In genomic region chr15:30924353-30924752, GRCh38 we compare ENCODE assay signal across 18 cellular contexts. TPM values are rescaled to one million over a fixed set of nuclear protein-coding genes. Genes with fewer than 3 reads are reported as not detected.
DNase-seq lines count a peak whose midpoint lies in the region; ATAC-seq and TF ChIP-seq lines count a peak whose summit lies in the region.
"Had no signal": no experiment of that assay in that cellular context is flagged by ENCODE, and none has a peak within 500 bp of the region (broad histone marks: within the 10 kb centered on the region; RNA-seq: fewer than 3 reads in every experiment).

No MANE protein-coding gene starts in this region.

- no peaks in the 10 kb centered on the region for H3K27me3 Mint-ChIP-seq in CD4-positive, alpha-beta T cell
- H3K27me3 Mint-ChIP-seq: activated naive CD8-positive, alpha-beta T cell treated with anti-CD3 and anti-CD28 coated beads, Interleukin-2, amount 10 ng/mL, durations not matched to agents 7 days and 5 days; B cell had no signal

- H3K9me3 ChIP-seq in HUES48 (ENCODE audit: control insufficient read depth, insufficient read depth, low read length), result no peaks in the 10 kb centered on the region
- H3K9me3 ChIP-seq in CD4-positive, alpha-beta T cell (ENCODE audit: control insufficient read depth, low read length), result no peaks in the 10 kb centered on the region

- POLR2A ChIA-PET in CD4-positive, alpha-beta T cell (lab: Charles Lee), result no interaction called here

- no peak overlapping the region for H3K4me3 Mint-ChIP-seq in CD4-positive, alpha-beta T cell
- H3K4me3 Mint-ChIP-seq: activated naive CD8-positive, alpha-beta T cell treated with anti-CD3 and anti-CD28 coated beads, Interleukin-2, amount 10 ng/mL, durations not matched to agents 7 days and 5 days; B cell had no signal

- ATAC-seq in GM18505 (IDR thresholded peaks at IDR 0.05; ENCODE audit: unreplicated experiment), result no peak
- ATAC-seq in CD4-positive, alpha-beta T cell (ENCODE audit: poor library complexity), result no peak
- ATAC-seq: esophagus mucosa; HepG2; stimulated activated naive CD8-positive, alpha-beta T cell treated with anti-CD3 and anti-CD28 coated beads, Interleukin-15, Interleukin-2, amounts not matched to agents 100 U/mL and 50 U/mL, for 24 hours had no signal

- H3K27me3 ChIP-seq in HUES48 (ENCODE audit: control insufficient read depth, insufficient read depth, low read length), result no peaks in the 10 kb centered on the region
- no peaks in the 10 kb centered on the region for H3K27me3 ChIP-seq in CD4-positive, alpha-beta T cell (ENCODE audit: control insufficient read depth, insufficient read depth, low read length)

- peak overlapping the region; percentile 97 for H3K27ac ChIP-seq in HUES48 (ENCODE audit: low read depth, low read length)
- H3K27ac ChIP-seq in cingulate gyrus (ENCODE audit: low read depth, low read length), result peak overlapping the region; percentile 99
- H3K27ac ChIP-seq in CD4-positive, alpha-beta T cell (ENCODE audit: low read depth, low read length), result no peak overlapping the region

- H3K4me1 Mint-ChIP-seq in CD4-positive, alpha-beta T cell (ENCODE audit: low read depth), result no peaks in the 10 kb centered on the region
- H3K4me1 Mint-ChIP-seq: activated naive CD8-positive, alpha-beta T cell treated with anti-CD3 and anti-CD28 coated beads, Interleukin-2, amount 10 ng/mL, durations not matched to agents 7 days and 5 days had no signal

- CTCF ChIA-PET in CD4-positive, alpha-beta T cell (lab: Charles Lee), result no interaction called here

- intact Hi-C loops in CD4-positive, alpha-beta T cell (cut with DNase I, micrococcal nuclease), result loop anchor here in 1 of 2 experiments (10.0 kb wide), 1 partner anchor 260 kb away; no protein-coding TSS in a partner anchor

- H3K4me1 ChIP-seq in HUES48 (ENCODE audit: control insufficient read depth, insufficient read depth, low read length), result peaks cover 31% of the 10 kb centered on the region

- no peak overlapping the region for H3K9ac ChIP-seq in HUES48 (ENCODE audit: low read depth, low read length)

- H3K36me3 Mint-ChIP-seq in CD4-positive, alpha-beta T cell (ENCODE audit: low read depth), result peaks cover 91% of the 10 kb centered on the region

- H3K4me3 ChIP-seq in AG09309 (ENCODE audit: control insufficient read depth, low read depth, low read length), result no peak overlapping the region
- no peak overlapping the region for H3K4me3 ChIP-seq in HUES48 (ENCODE audit: low read depth, low read length)

- no peak for TF ChIP-seq POLR2A in GM18505 (IDR thresholded peaks at IDR 0.05; ENCODE audit: borderline replicate concordance, extremely low read depth, insufficient read depth, insufficient read length)

- peak; percentile 41 for DNase-seq in AG09309 (ENCODE audit: low read depth)
- DNase-seq in myocyte (ENCODE audit: low read depth), result peak; percentile 80
- no peak for DNase-seq in stimulated activated CD4-positive, alpha-beta T cell treated with anti-CD3 and anti-CD28 coated beads, Interleukin-4, amount 100 ng/mL, for 1 hour
- no peak for DNase-seq in CD4-positive, alpha-beta T cell
- DNase-seq in NCI-H345 treated with DMSO at 0.1 percent for 48 hours (lab: John Stamatoyannopoulos, UW; ENCODE audit: unreplicated experiment), result no peak
- DNase-seq: activated CD4-positive, alpha-beta T cell treated with anti-CD3 and anti-CD28 coated beads for 1 hour; activated naive CD8-positive, alpha-beta T cell treated with anti-CD3 and anti-CD28 coated beads, Interleukin-2, amount 10 ng/mL, durations not matched to agents 7 days and 5 days; cortex of kidney; DND-41; MV-4-11; nucleus accumbens; stimulated activated naive CD8-positive, alpha-beta T cell treated with anti-CD3 and anti-CD28 coated beads, Interleukin-15, Interleukin-2, amounts not matched to agents 100 U/mL and 50 U/mL, for 24 hours had no signal

- no peak overlapping the region for H3K27ac Mint-ChIP-seq in CD4-positive, alpha-beta T cell
- H3K27ac Mint-ChIP-seq: B cell had no signal

- peaks cover 74% of the 10 kb centered on the region for H3K36me3 ChIP-seq in HUES48 (ENCODE audit: control insufficient read depth, insufficient read depth, low read length)

- no peak for TF ChIP-seq CTCF in AG09309 (IDR thresholded peaks at IDR 0.05; ENCODE audit: control insufficient read depth, insufficient read depth, low read depth, low read length, missing control alignments)
- no peak for TF ChIP-seq CTCF in CD4-positive, alpha-beta T cell (IDR thresholded peaks at IDR 0.05)

- H3K9me3 Mint-ChIP-seq in CD4-positive, alpha-beta T cell, result no peaks in the 10 kb centered on the region
- H3K9me3 Mint-ChIP-seq: activated naive CD8-positive, alpha-beta T cell treated with anti-CD3 and anti-CD28 coated beads, Interleukin-2, amount 10 ng/mL, durations not matched to agents 7 days and 5 days had no signal

RNA-seq across cellular contexts. Expression of gene FAN1, which starts 20.6 kb away (rescaled TPM):
- 22.7 and 27.5 TPM in 2 replicates for total RNA-seq in myocyte
- polyA plus RNA-seq in myocyte (2012), result 10.8 TPM
- total RNA-seq in CD4-positive, alpha-beta T cell, result 10 to 100 TPM; 15.3 to 15.9 TPM

Comparison
In these comparisons a context has a peak if more than half of its experiments do, and no peak if none do; other contexts are left out.
1. DNase-seq: peak in AG09309 (single experiment) and myocyte (single experiment); none in stimulated activated CD4-positive, alpha-beta T cell treated with anti-CD3 and anti-CD28 coated beads, Interleukin-4, amount 100 ng/mL, for 1 hour (single experiment), CD4-positive, alpha-beta T cell (0 of 10) and NCI-H345 treated with DMSO at 0.1 percent for 48 hours (single experiment).